In the genomic region with DNA sequence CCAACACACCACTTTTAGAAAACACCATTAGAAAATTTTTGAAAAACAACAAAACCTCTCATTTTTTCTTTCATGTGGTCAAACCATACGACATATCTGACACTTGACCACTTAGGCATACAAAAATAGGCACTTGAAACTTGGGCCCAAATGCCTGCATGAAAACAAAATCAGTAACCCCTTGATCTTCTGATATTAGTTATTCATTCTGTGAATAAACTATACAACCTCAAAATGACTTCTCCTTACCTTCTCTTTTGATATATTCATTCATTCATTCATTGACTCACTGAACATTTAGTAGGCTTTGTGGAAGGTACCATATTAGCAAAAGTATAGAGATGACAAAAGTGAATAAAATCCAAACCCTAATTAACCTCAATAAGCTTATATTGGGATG, we compare ENCODE assay signal across 25 cellular contexts. TPM values are rescaled to one million over a fixed set of nuclear protein-coding genes. Genes with fewer than 3 reads are reported as not detected.
DNase-seq lines count a peak whose midpoint lies in the region; ATAC-seq and TF ChIP-seq lines count a peak whose summit lies in the region.
"Had no signal": no experiment of that assay in that cellular context is flagged by ENCODE, and none has a peak within 500 bp of the region (broad histone marks: within the 10 kb centered on the region; RNA-seq: fewer than 3 reads in every experiment).

No MANE protein-coding gene starts in this region.

- POLR2A ChIA-PET in CD4-positive, alpha-beta T cell (lab: Charles Lee): no interaction called here

- H3K4me1 Mint-ChIP-seq in CD4-positive, alpha-beta T cell (ENCODE audit: low read depth): peaks cover 21% of the 10 kb centered on the region
- H3K4me1 Mint-ChIP-seq in endothelial cell (ENCODE audit: unreplicated experiment): no peaks in the 10 kb centered on the region

- intact Hi-C loops in CD4-positive, alpha-beta T cell (cut with DNase I, micrococcal nuclease): no loop called here
- intact Hi-C loops in heart right ventricle (cut with DNase I): no loop called here

- peak overlapping the region; percentile 3 for H3K27ac Mint-ChIP-seq in CD4-positive, alpha-beta T cell
- H3K27ac Mint-ChIP-seq in endothelial cell (ENCODE audit: unreplicated experiment): peak overlapping the region; percentile 39
- H3K27ac Mint-ChIP-seq: activated naive CD8-positive, alpha-beta T cell treated with anti-CD3 and anti-CD28 coated beads, Interleukin-2, amount 10 ng/mL, durations not matched to agents 7 days and 5 days; stimulated activated effector memory CD8-positive, alpha-beta T cell treated with anti-CD3 and anti-CD28 coated beads, Interleukin-12 subunit alpha, Interleukin-12 subunit beta, amount 100 ng/mL, for 72 hours had no signal

- no peak overlapping the region for H2AFZ ChIP-seq in osteoblast (ENCODE audit: low read length)

- H3K36me3 ChIP-seq in osteoblast (ENCODE audit: insufficient read depth, low read length): peaks cover 88% of the 10 kb centered on the region
- peaks cover 0 to 96% (median 27%) of the 10 kb centered on the region in 9 donors for H3K36me3 ChIP-seq in heart right ventricle

- H4K20me1 ChIP-seq in osteoblast (ENCODE audit: insufficient read depth, low read length): peaks cover 40% of the 10 kb centered on the region

- no peak for TF ChIP-seq CTCF in CD4-positive, alpha-beta T cell (IDR thresholded peaks at IDR 0.05)
- TF ChIP-seq CTCF in endothelial cell (IDR thresholded peaks at IDR 0.05; ENCODE audit: unreplicated experiment): no peak
- no peak for TF ChIP-seq CTCF in osteoblast (IDR thresholded peaks at IDR 0.05; ENCODE audit: extremely low read depth, low read depth, low read length)
- TF ChIP-seq CTCF in heart right ventricle (IDR thresholded peaks at IDR 0.05): no peak

- no peaks in the 10 kb centered on the region for H3K9me3 ChIP-seq in CD4-positive, alpha-beta T cell (ENCODE audit: control insufficient read depth, low read length)
- H3K9me3 ChIP-seq in osteoblast (ENCODE audit: low read depth, low read length) (no peaks in the 10 kb centered on the region), heart right ventricle (no peaks in the 10 kb centered on the region)
- H3K9me3 ChIP-seq: suprapubic skin had no signal

- H3K9me3 Mint-ChIP-seq in CD4-positive, alpha-beta T cell: no peaks in the 10 kb centered on the region
- no peaks in the 10 kb centered on the region for H3K9me3 Mint-ChIP-seq in endothelial cell (ENCODE audit: unreplicated experiment)
- H3K9me3 Mint-ChIP-seq: central memory CD8-positive, alpha-beta T cell had no signal

- H3K4me3 Mint-ChIP-seq in CD4-positive, alpha-beta T cell: no peak overlapping the region
- H3K4me3 Mint-ChIP-seq in endothelial cell (ENCODE audit: unreplicated experiment): no peak overlapping the region
- H3K4me3 Mint-ChIP-seq: activated naive CD8-positive, alpha-beta T cell treated with anti-CD3 and anti-CD28 coated beads, Interleukin-2, amount 10 ng/mL, durations not matched to agents 7 days and 5 days; central memory CD8-positive, alpha-beta T cell; stimulated activated effector memory CD8-positive, alpha-beta T cell treated with anti-CD3 and anti-CD28 coated beads, Interleukin-12 subunit alpha, Interleukin-12 subunit beta, amount 100 ng/mL, for 72 hours had no signal

- no peaks in the 10 kb centered on the region for H3K27me3 ChIP-seq in CD4-positive, alpha-beta T cell (ENCODE audit: control insufficient read depth, insufficient read depth, low read length)
- H3K27me3 ChIP-seq in osteoblast (ENCODE audit: insufficient read depth, low read length) (no peaks in the 10 kb centered on the region), heart right ventricle (no peaks in the 10 kb centered on the region)
- H3K27me3 ChIP-seq: suprapubic skin had no signal

- H3K4me3 ChIP-seq in osteoblast (ENCODE audit: insufficient read depth, low read length): no peak overlapping the region
- no peak overlapping the region for H3K4me3 ChIP-seq in heart right ventricle
- H3K4me3 ChIP-seq: suprapubic skin had no signal

- CTCF ChIA-PET in CD4-positive, alpha-beta T cell (lab: Charles Lee): interaction anchor here (1.1 to 1.4 kb wide), 3 partner anchors 8 to 224 kb away, joined by 3 read pairs; no protein-coding TSS in a partner anchor

- no peak for ATAC-seq in CD4-positive, alpha-beta T cell (ENCODE audit: poor library complexity)
- ATAC-seq in HG02610 (IDR thresholded peaks at IDR 0.05; ENCODE audit: unreplicated experiment) (peak; percentile 74), GM21825 (IDR thresholded peaks at IDR 0.05; ENCODE audit: unreplicated experiment) (no peak), heart right ventricle (no peak)
- ATAC-seq: SK-N-SH treated with all-trans-retinoic acid at 6 μM for 48 hours; stimulated activated effector memory CD8-positive, alpha-beta T cell treated with anti-CD3 and anti-CD28 coated beads, Interleukin-12 subunit alpha, Interleukin-12 subunit beta, amount 100 ng/mL, for 72 hours had no signal

- DNase-seq in CD4-positive, alpha-beta T cell: no peak
- DNase-seq in endothelial cell (ENCODE audit: low spot score) (no peak), osteoblast (ENCODE audit: insufficient read length, low spot score, missing footprints) (no peak), heart right ventricle (no peak), SIG-M5 treated with dmso at 0.1 percent for 504 hours (lab: John Stamatoyannopoulos, UW; ENCODE audit: unreplicated experiment) (no peak)
- DNase-seq: activated naive CD8-positive, alpha-beta T cell treated with anti-CD3 and anti-CD28 coated beads, Interleukin-2, amount 10 ng/mL, durations not matched to agents 7 days and 5 days; dermis blood vessel endothelial cell; Kasumi-1; mammary epithelial cell; NCI-H1048; NCI-H1694 treated with DMSO at 0.1 percent for 48 hours; NCI-H2171 treated with DMSO at 0.1 percent for 48 hours; NCI-H524; nucleus accumbens; stimulated activated CD4-positive, alpha-beta T cell treated with anti-CD3 and anti-CD28 coated beads, Interleukin-2, amount 100 ng/mL, for 48 hours; T-helper 9 cell had no signal

- H3K79me2 ChIP-seq in osteoblast (ENCODE audit: insufficient read depth, low read length): peaks cover 99% of the 10 kb centered on the region

- peaks cover 88% of the 10 kb centered on the region for H3K36me3 Mint-ChIP-seq in CD4-positive, alpha-beta T cell (ENCODE audit: low read depth)
- H3K36me3 Mint-ChIP-seq in endothelial cell (ENCODE audit: low read depth, unreplicated experiment): peaks cover 24% of the 10 kb centered on the region

- H3K4me1 ChIP-seq in osteoblast (ENCODE audit: insufficient read depth, low read length): peaks cover 2% of the 10 kb centered on the region
- peaks cover 0 to 58% (median 29%) of the 10 kb centered on the region in 9 donors for H3K4me1 ChIP-seq in heart right ventricle

- no peak overlapping the region for H3K27ac ChIP-seq in CD4-positive, alpha-beta T cell (ENCODE audit: low read depth, low read length)
- peak overlapping the region; percentile 36 for H3K27ac ChIP-seq in osteoblast (ENCODE audit: low read depth, low read length)
- peak overlapping the region in 1 of 10 donors; percentile 1 for H3K27ac ChIP-seq in heart right ventricle
- H3K27ac ChIP-seq: C4-2B, HL-60, RWPE1, suprapubic skin had no signal

- no peaks in the 10 kb centered on the region for H3K27me3 Mint-ChIP-seq in CD4-positive, alpha-beta T cell
- peaks cover 1% of the 10 kb centered on the region for H3K27me3 Mint-ChIP-seq in endothelial cell (ENCODE audit: unreplicated experiment)
- H3K27me3 Mint-ChIP-seq: activated naive CD8-positive, alpha-beta T cell treated with anti-CD3 and anti-CD28 coated beads, Interleukin-2, amount 10 ng/mL, durations not matched to agents 7 days and 5 days; central memory CD8-positive, alpha-beta T cell had no signal

- H3K4me2 ChIP-seq in osteoblast (ENCODE audit: insufficient read depth, low read length): no peak overlapping the region

- 44 to 58% methylated on average over 1 of the region's 1 CpG for WGBS in heart right ventricle, 2 donors

RNA-seq across cellular contexts. Expression of gene ITGB1, which starts 26.4 kb away (rescaled TPM):
- 10 to 100 TPM; 82.4 to 82.9 TPM for total RNA-seq in CD4-positive, alpha-beta T cell
- 504 TPM for total RNA-seq in endothelial cell (ENCODE audit: unreplicated experiment)
- total RNA-seq in osteoblast: 1,572 and 1,742 TPM in 2 replicates
- total RNA-seq in heart right ventricle: 100 to 1,000 TPM; 503 to 713 (median 595) TPM
- polyA plus RNA-seq in heart right ventricle: 100 to 1,000 TPM; 169 to 828 TPM
